ENCODE assay signal across 14 cellular contexts in the genomic region with DNA sequence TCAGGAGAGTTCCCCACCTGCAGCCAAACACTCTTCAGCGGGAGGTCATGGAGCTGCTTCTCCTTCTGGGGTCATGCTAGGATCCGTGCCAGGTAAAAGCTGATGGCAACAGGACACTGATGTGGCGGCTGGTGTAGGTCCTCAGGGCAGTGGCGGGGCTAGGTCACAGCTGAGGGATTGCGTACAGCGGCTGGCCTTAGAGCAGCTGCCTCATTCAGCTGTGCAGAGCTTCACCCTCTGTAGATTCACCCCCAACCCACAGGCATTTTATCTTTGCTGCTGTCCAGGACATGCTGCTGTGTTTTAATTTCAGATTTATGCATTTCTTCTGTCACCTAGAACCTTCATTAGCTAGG.
"Had no signal": no experiment of that assay in that cellular context is flagged by ENCODE, and none has a peak within 500 bp of the region (broad histone marks: within the 10 kb centered on the region; RNA-seq: fewer than 3 reads in every experiment).

No MANE protein-coding gene starts in this region.

- H3K27me3 Mint-ChIP-seq: activated T-helper 17 cell treated with anti-CD3 and anti-CD28 coated beads, Interleukin-2, amount 50 U/mL, for 72 hours had no signal

- H3K36me3 ChIP-seq: gastroesophageal sphincter had no signal

- ATAC-seq: activated T-helper 17 cell treated with anti-CD3 and anti-CD28 coated beads, Interleukin-2, amount 50 U/mL, for 72 hours; gastroesophageal sphincter; left colon; naive thymus-derived CD4-positive, alpha-beta T cell had no signal

- H3K9me3 ChIP-seq: gastroesophageal sphincter had no signal

- H3K4me3 ChIP-seq: gastroesophageal sphincter had no signal

- H3K27ac ChIP-seq: gastroesophageal sphincter had no signal

- H3K27ac Mint-ChIP-seq: activated T-helper 17 cell treated with anti-CD3 and anti-CD28 coated beads, Interleukin-2, amount 50 U/mL, for 72 hours; type B pancreatic cell had no signal

- H3K4me3 Mint-ChIP-seq: type B pancreatic cell had no signal

- H3K36me3 Mint-ChIP-seq: type B pancreatic cell had no signal

- H3K9me3 Mint-ChIP-seq: type B pancreatic cell had no signal

- DNase-seq: activated CD4-positive, alpha-beta T cell treated with anti-CD3 and anti-CD28 coated beads, Interleukin-2, amount 50 U/mL, for 4 hours; activated CD4-positive, CD25-positive, alpha-beta regulatory T cell treated with anti-CD3 and anti-CD28 coated beads, Interleukin-2, amount 50 U/mL, for 72 hours; activated naive CD4-positive, alpha-beta T cell treated with Interleukin-2 at 50 U/mL for 16 hours; activated T-cell treated with anti-CD3 and anti-CD28 coated beads for 4 hours; left colon; naive thymus-derived CD4-positive, alpha-beta T cell; stimulated activated CD4-positive, alpha-beta T cell treated with anti-CD3 and anti-CD28 coated beads, Interleukin-15, amount 100 ng/mL, for 24 hours; stimulated activated CD4-positive, alpha-beta T cell treated with anti-CD3 and anti-CD28 coated beads, Interleukin-4, amount 100 ng/mL, for 1 hour; stimulated activated naive CD4-positive, alpha-beta T cell treated with Interleukin-2 at 50 U/mL for 16 hours; T-helper 1 cell; T1000 had no signal
